ENCODE assay signal across 8 cellular contexts in genomic region chr7:55688767-55689681, GRCh38.
DNase-seq lines count a peak whose midpoint lies in the region; ATAC-seq and TF ChIP-seq lines count a peak whose summit lies in the region.
"Not testable (repeated sequence)": the region's sequence is repeated elsewhere in the genome, so short reads cannot be mapped to it uniquely, and the experiment has no call there.

No MANE protein-coding gene starts in this region.

- H3K4me1 ChIP-seq in mucosa of descending colon (ENCODE audit: low read depth), result not testable (repeated sequence)

- not testable (repeated sequence) for H3K27ac Mint-ChIP-seq in activated CD4-positive, alpha-beta T cell treated with anti-CD3 and anti-CD28 coated beads for 36 hours; stimulated activated naive CD8-positive, alpha-beta T cell treated with anti-CD3 and anti-CD28 coated beads, Interleukin-15, amount 100 ng/mL, for 72 hours
- H3K27ac Mint-ChIP-seq in endothelial cell (ENCODE audit: unreplicated experiment), result peak overlapping the region; percentile 98

- not testable (repeated sequence) for H3K27me3 Mint-ChIP-seq in activated CD4-positive, alpha-beta T cell treated with anti-CD3 and anti-CD28 coated beads for 36 hours; endothelial cell (ENCODE audit: unreplicated experiment)
- peaks cover 29% of the 10 kb centered on the region for H3K27me3 Mint-ChIP-seq in stimulated activated naive CD8-positive, alpha-beta T cell treated with anti-CD3 and anti-CD28 coated beads, Interleukin-15, amount 100 ng/mL, for 72 hours

- H3K4me1 Mint-ChIP-seq in activated CD4-positive, alpha-beta T cell treated with anti-CD3 and anti-CD28 coated beads for 36 hours; stimulated activated naive CD8-positive, alpha-beta T cell treated with anti-CD3 and anti-CD28 coated beads, Interleukin-15, amount 100 ng/mL, for 72 hours: not testable (repeated sequence)
- H3K4me1 Mint-ChIP-seq in endothelial cell (ENCODE audit: unreplicated experiment), result peaks cover 19% of the 10 kb centered on the region

- not testable (repeated sequence) for H3K9me3 ChIP-seq in mucosa of descending colon

- not testable (repeated sequence) for H3K36me3 ChIP-seq in mucosa of descending colon (ENCODE audit: low read depth)

- POLR2A ChIA-PET in activated CD4-positive, alpha-beta T cell treated with anti-CD3 and anti-CD28 coated beads for 36 hours (lab: Charles Lee), result not testable (repeated sequence)

- not testable (repeated sequence) for H3K36me3 Mint-ChIP-seq in activated CD4-positive, alpha-beta T cell treated with anti-CD3 and anti-CD28 coated beads for 36 hours (ENCODE audit: low read depth); endothelial cell (ENCODE audit: low read depth, unreplicated experiment)

- intact Hi-C loops in activated CD4-positive, alpha-beta T cell treated with anti-CD3 and anti-CD28 coated beads for 36 hours (cut with DNase I, micrococcal nuclease); left cardiac atrium (cut with DNase I); mucosa of descending colon (cut with DNase I, micrococcal nuclease): not testable (repeated sequence)

- not testable (repeated sequence) for H3K4me3 Mint-ChIP-seq in activated CD4-positive, alpha-beta T cell treated with anti-CD3 and anti-CD28 coated beads for 36 hours; stimulated activated naive CD8-positive, alpha-beta T cell treated with anti-CD3 and anti-CD28 coated beads, Interleukin-15, amount 100 ng/mL, for 72 hours
- H3K4me3 Mint-ChIP-seq in endothelial cell (ENCODE audit: unreplicated experiment), result peak overlapping the region; percentile 62

- H3K4me3 ChIP-seq in mucosa of descending colon, result not testable (repeated sequence)

- TF ChIP-seq CTCF in endothelial cell (IDR thresholded peaks at IDR 0.05; ENCODE audit: unreplicated experiment); mucosa of descending colon (IDR thresholded peaks at IDR 0.05): not testable (repeated sequence)

- not testable (repeated sequence) for H3K9me3 Mint-ChIP-seq in activated CD4-positive, alpha-beta T cell treated with anti-CD3 and anti-CD28 coated beads for 36 hours (ENCODE audit: low read depth); endothelial cell (ENCODE audit: unreplicated experiment); stimulated activated naive CD8-positive, alpha-beta T cell treated with anti-CD3 and anti-CD28 coated beads, Interleukin-15, amount 100 ng/mL, for 72 hours

- CTCF ChIA-PET in activated CD4-positive, alpha-beta T cell treated with anti-CD3 and anti-CD28 coated beads for 36 hours (lab: Charles Lee), result not testable (repeated sequence)

- DNase-seq in DMS53 (lab: John Stamatoyannopoulos, UW) (peak; percentile 90), NCI-H345 (lab: John Stamatoyannopoulos, UW) (peak; percentile 69), endothelial cell (ENCODE audit: low spot score) (peak; percentile 57), left cardiac atrium (peak; percentile 43), mucosa of descending colon (peak in 2 of 3 donors; percentile 50 to 53)
- not testable (repeated sequence) for DNase-seq in activated CD4-positive, alpha-beta T cell treated with anti-CD3 and anti-CD28 coated beads for 36 hours; stimulated activated naive CD8-positive, alpha-beta T cell treated with anti-CD3 and anti-CD28 coated beads, Interleukin-15, amount 100 ng/mL, for 72 hours

- ATAC-seq in HG02870 (IDR thresholded peaks at IDR 0.05; ENCODE audit: unreplicated experiment), result peak; percentile 54
- peak; percentile 33 for ATAC-seq in activated CD4-positive, alpha-beta T cell treated with anti-CD3 and anti-CD28 coated beads for 36 hours
- ATAC-seq in left cardiac atrium, result peak; percentile 81 to 89
- peak; percentile 93 for ATAC-seq in mucosa of descending colon
- peak; percentile 23 for ATAC-seq in stimulated activated naive CD8-positive, alpha-beta T cell treated with anti-CD3 and anti-CD28 coated beads, Interleukin-15, amount 100 ng/mL, for 72 hours

Comparison
In these comparisons a context has a peak if more than half of its experiments do, and no peak if none do; other contexts are left out.
1. ATAC-seq: peak in every context shown above with its lines; median percentile 93 in mucosa of descending colon; 85 in left cardiac atrium; 54 in HG02870; 33 in activated CD4-positive, alpha-beta T cell treated with anti-CD3 and anti-CD28 coated beads for 36 hours; 23 in stimulated activated naive CD8-positive, alpha-beta T cell treated with anti-CD3 and anti-CD28 coated beads, Interleukin-15, amount 100 ng/mL, for 72 hours.